In the genomic region with DNA sequence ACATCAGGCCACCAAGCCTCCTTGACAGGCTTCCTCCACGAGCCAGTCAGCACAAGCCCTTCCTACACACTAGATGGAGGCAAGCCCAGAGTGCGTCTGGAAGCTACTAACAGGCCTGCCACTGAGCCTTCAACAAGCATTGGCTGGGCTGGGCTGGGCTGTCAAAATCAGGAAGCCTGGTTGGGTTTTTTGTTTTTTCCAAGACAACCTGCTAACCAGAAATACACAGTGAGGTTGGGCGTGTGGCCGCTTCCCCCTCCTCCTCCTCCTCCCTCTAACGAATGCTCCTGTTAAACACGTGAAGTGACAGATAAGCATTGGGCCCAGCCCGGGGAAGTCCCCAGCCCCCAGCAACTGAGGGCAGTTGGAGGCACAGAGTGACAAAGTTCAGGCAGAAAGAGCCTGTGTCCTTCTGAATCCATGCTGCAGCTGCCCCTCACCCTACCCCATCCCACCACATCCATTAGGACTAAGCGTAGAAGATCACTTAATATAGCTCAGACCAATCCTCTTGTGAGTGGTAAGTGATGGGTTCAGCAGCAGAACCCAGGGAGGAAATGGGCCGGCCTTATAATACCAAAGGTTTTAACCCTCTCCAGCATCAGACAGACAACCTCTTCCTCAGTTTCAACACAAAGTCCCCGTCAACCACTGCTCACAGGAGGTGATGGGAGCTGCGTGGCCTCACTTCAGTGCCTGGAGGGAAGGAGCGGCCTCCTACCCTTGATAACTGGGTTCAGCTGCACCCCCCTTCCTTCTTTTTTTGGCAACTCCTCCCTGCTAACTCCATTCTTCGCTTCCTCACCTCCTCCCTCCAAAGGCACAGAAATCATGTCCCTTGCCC, we compare ENCODE assay signal across 7 cellular contexts. TPM values are rescaled to one million over a fixed set of nuclear protein-coding genes. Genes with fewer than 3 reads are reported as not detected.
DNase-seq lines count a peak whose midpoint lies in the region; ATAC-seq, FAIRE-seq and TF ChIP-seq lines count a peak whose summit lies in the region.

No MANE protein-coding gene starts in this region.

- CTCF ChIA-PET in RWPE1 (lab: Yijun Ruan, JAX): interaction anchor here (0.7 to 1.3 kb wide), 4 partner anchors 122 to 406 kb away, joined by 3 read pairs; no protein-coding TSS in a partner anchor

- no peaks in the 10 kb centered on the region for H3K27me3 ChIP-seq in astrocyte (ENCODE audit: insufficient read depth, low read length)

- peaks cover 7% of the 10 kb centered on the region for H3K36me3 Mint-ChIP-seq in astrocyte (ENCODE audit: low read depth, unreplicated experiment)

- H3K27ac ChIP-seq in astrocyte (ENCODE audit: low read depth, low read length): no peak overlapping the region
- H3K27ac ChIP-seq in RWPE1: no peak overlapping the region

- peaks cover 20% of the 10 kb centered on the region for H3K27me3 Mint-ChIP-seq in astrocyte (ENCODE audit: low read depth, unreplicated experiment)

- no peaks in the 10 kb centered on the region for H3K79me2 ChIP-seq in astrocyte (ENCODE audit: insufficient read depth, low read length)

- H3K4me3 ChIP-seq in astrocyte (ENCODE audit: insufficient read depth, low read depth, low read length): no peak overlapping the region

- peak; percentile 50 for TF ChIP-seq POLR2A in GM19193 (IDR thresholded peaks at IDR 0.05; ENCODE audit: extremely low read depth, insufficient read depth, insufficient read length)

- peak; percentile 39 for ATAC-seq in HG03565 (IDR thresholded peaks at IDR 0.05; ENCODE audit: unreplicated experiment)

- peaks cover 12% of the 10 kb centered on the region for H3K4me1 ChIP-seq in astrocyte (ENCODE audit: insufficient read depth, low read length)

- DNase-seq in T-helper 2 cell (peak; percentile 57 to 96 (median 79)), astrocyte (ENCODE audit: low read depth) (peak; percentile 49), islet precursor cell (peak; percentile 89), RWPE1 (ENCODE audit: low spot score) (no peak)
- DNase-seq in stimulated activated CD4-positive, alpha-beta T cell treated with anti-CD3 and anti-CD28 coated beads, Interleukin-1b, Interleukin-23, amount 100 ng/mL, for 4 hours (ENCODE audit: low read depth in 2 of 2): peak; percentile 65 to 68

- H2AFZ ChIP-seq in astrocyte (ENCODE audit: low read depth, low read length): no peak overlapping the region

- H3K4me2 ChIP-seq in astrocyte (ENCODE audit: low read length): peak overlapping the region; percentile 0

- POLR2A ChIA-PET in RWPE1 (lab: Yijun Ruan, JAX; ENCODE audit: low non-redundant PET): no interaction called here

- peak overlapping the region; percentile 65 for H3K4me3 Mint-ChIP-seq in astrocyte (ENCODE audit: unreplicated experiment)

- no peak for FAIRE-seq in astrocyte (lab: Jason Lieb, UNC)

- no peaks in the 10 kb centered on the region for H3K9me3 ChIP-seq in astrocyte (ENCODE audit: insufficient read depth, low read depth, low read length)

- no peak for TF ChIP-seq CTCF in astrocyte (IDR thresholded peaks at IDR 0.05; ENCODE audit: insufficient read depth, low read depth, low read length)
- no peak for TF ChIP-seq CTCF in RWPE1 (conservative IDR thresholded peaks at IDR 0.05; ENCODE audit: low read depth)

- no peaks in the 10 kb centered on the region for H3K36me3 ChIP-seq in astrocyte (ENCODE audit: insufficient read depth, low read length)

- peaks cover 3% of the 10 kb centered on the region for H3K9me3 Mint-ChIP-seq in astrocyte (ENCODE audit: unreplicated experiment)

- peaks cover 8% of the 10 kb centered on the region for H3K4me1 Mint-ChIP-seq in astrocyte (ENCODE audit: low read depth, unreplicated experiment)

- H3K9ac ChIP-seq in astrocyte (ENCODE audit: low read length): no peak overlapping the region

- H4K20me1 ChIP-seq in astrocyte (ENCODE audit: insufficient read depth, low read length): peaks cover 37% of the 10 kb centered on the region

- peak overlapping the region; percentile 64 for H3K27ac Mint-ChIP-seq in astrocyte (ENCODE audit: unreplicated experiment)

RNA-seq across cellular contexts. Expression of gene NFATC2, which starts 1.1 kb away (rescaled TPM):
- 3.9 and 4.1 TPM in 2 replicates for total RNA-seq in astrocyte
